Comparison of ENCODE assay signal across 9 cellular contexts in genomic region chr20:37347891-37348642, GRCh38. TPM values are rescaled to one million over a fixed set of nuclear protein-coding genes. Genes with fewer than 3 reads are reported as not detected.
A peak's percentile ranks its signal among the peaks of the same experiment; 100 is the strongest.
DNase-seq lines count a peak whose midpoint lies in the region; TF ChIP-seq lines count a peak whose summit lies in the region.
"Had no signal": no experiment of that assay in that cellular context is flagged by ENCODE, and none has a peak within 500 bp of the region (broad histone marks: within the 10 kb centered on the region; RNA-seq: fewer than 3 reads in every experiment).

No MANE protein-coding gene starts in this region.

- H3F3A ChIP-seq in neural progenitor cell (ENCODE audit: low read depth): peaks cover 29% of the 10 kb centered on the region

- H2AK5ac ChIP-seq in H9 (ENCODE audit: insufficient read length, low read length): no peak overlapping the region

- no peak overlapping the region for H2BK12ac ChIP-seq in H9 (ENCODE audit: insufficient read length, low read depth, low read length)

- no peak overlapping the region for H3K4me3 ChIP-seq in CD4-positive, alpha-beta memory T cell (ENCODE audit: low read length in 2 of 2)
- H3K4me3 ChIP-seq in neural progenitor cell: no peak overlapping the region
- H3K4me3 ChIP-seq: gastrocnemius medialis had no signal

- no peak overlapping the region for H2BK20ac ChIP-seq in H9 (ENCODE audit: low read depth, low read length, poor library complexity, severe bottlenecking)

- peaks cover 2 to 32% (median 9%) of the 10 kb centered on the region in 4 donors for H3K4me1 Mint-ChIP-seq in CD4-positive, alpha-beta memory T cell
- H3K4me1 Mint-ChIP-seq in H9 (peaks cover 26 to 34% of the 10 kb centered on the region in 2 experiments), chondrocyte (ENCODE audit: low read depth) (peaks cover 27% of the 10 kb centered on the region), neural progenitor cell (peaks cover 49% of the 10 kb centered on the region)

- no peak overlapping the region for H2BK15ac ChIP-seq in H9 (ENCODE audit: low read depth, low read length)

- H3K27ac Mint-ChIP-seq in CD4-positive, alpha-beta memory T cell: peak overlapping the region in 3 of 7 donors; percentile 40 to 86 (median 49)
- H3K27ac Mint-ChIP-seq in H9 (peak overlapping the region in 1 of 3 experiments; percentile 19; a peak in 3 of 7 replicates), chondrocyte (ENCODE audit: unreplicated experiment) (peak overlapping the region; percentile 39), neural progenitor cell (no peak overlapping the region)

- H3K9ac ChIP-seq in H9 (ENCODE audit: extremely low read depth, insufficient read length, low read length) (no peak overlapping the region), neural progenitor cell (no peak overlapping the region)

- H2BK5ac ChIP-seq in H9 (ENCODE audit: insufficient read length, low read length): no peak overlapping the region

- H3K27ac ChIP-seq in CD4-positive, alpha-beta memory T cell (ENCODE audit: low read depth, low read length): no peak overlapping the region
- H3K27ac ChIP-seq in H9 (ENCODE audit: insufficient read length, low read depth, low read length) (no peak overlapping the region), neural progenitor cell (no peak overlapping the region)
- H3K27ac ChIP-seq: gastrocnemius medialis had no signal

- H3K56ac ChIP-seq in H9 (ENCODE audit: insufficient read length, low read depth, low read length): no peak overlapping the region

- no peak overlapping the region for H3T11ph ChIP-seq in H9 (ENCODE audit: low read length)

- H4K5ac ChIP-seq in H9 (ENCODE audit: insufficient read length, low read depth, low read length): no peak overlapping the region

- H3K27me3 ChIP-seq in CD4-positive, alpha-beta memory T cell (ENCODE audit: insufficient read depth, low read length): no peaks in the 10 kb centered on the region
- H3K27me3 ChIP-seq in H9 (ENCODE audit: insufficient read depth, low read length): no peaks in the 10 kb centered on the region
- H3K27me3 ChIP-seq in neural progenitor cell: no peaks in the 10 kb centered on the region

- no peaks in the 10 kb centered on the region for H3K36me3 Mint-ChIP-seq in CD4-positive, alpha-beta memory T cell
- H3K36me3 Mint-ChIP-seq in H9 (ENCODE audit: insufficient read depth in 1 of 3, low read depth in 3 of 3) (peaks cover 2 to 24% (median 9%) of the 10 kb centered on the region in 3 experiments; a peak in 5 of 7 replicates), chondrocyte (ENCODE audit: low read depth) (no peaks in the 10 kb centered on the region), neural progenitor cell (peaks cover 15% of the 10 kb centered on the region)

- H3K4ac ChIP-seq in H9 (ENCODE audit: low read depth, low read length): no peak overlapping the region

- TF ChIP-seq CTCF in H9 (conservative IDR thresholded peaks at IDR 0.05) (no peak), chondrocyte (IDR thresholded peaks at IDR 0.05) (no peak), neural progenitor cell (IDR thresholded peaks at IDR 0.05) (no peak)

- POLR2A ChIA-PET in CD4-positive, alpha-beta memory T cell (lab: Charles Lee; ENCODE audit: partially characterized antibody): no interaction called here

- H3K79me1 ChIP-seq in H9 (ENCODE audit: insufficient read depth, low read depth, low read length, poor library complexity, severe bottlenecking): no peaks in the 10 kb centered on the region

- DNase-seq in CD4-positive, alpha-beta memory T cell: no peak
- no peak for DNase-seq in H9
- DNase-seq in chondrocyte (ENCODE audit: low spot score): peak; percentile 62
- DNase-seq in neural progenitor cell (ENCODE audit: low spot score): no peak
- DNase-seq in OCI-M1 (lab: John Stamatoyannopoulos, UW): no peak
- no peak for DNase-seq in DMS79 (lab: John Stamatoyannopoulos, UW)
- no peak for DNase-seq in effector CD8-positive, alpha-beta T cell (lab: John Stamatoyannopoulos, UW)
- no peak for DNase-seq in globus pallidus (ENCODE audit: low spot score)
- DNase-seq: gastrocnemius medialis had no signal

- CTCF ChIA-PET in CD4-positive, alpha-beta memory T cell (lab: Charles Lee; ENCODE audit: partially characterized antibody): no interaction called here

- H3K4me1 ChIP-seq in CD4-positive, alpha-beta memory T cell (ENCODE audit: insufficient read depth, low read length): peaks cover 6% of the 10 kb centered on the region
- peaks cover 2% of the 10 kb centered on the region; the same call in 1 of the 2 replicates for H3K4me1 ChIP-seq in H9 (ENCODE audit: insufficient read depth, low read length)
- H3K4me1 ChIP-seq in neural progenitor cell: peaks cover 9% of the 10 kb centered on the region
- H3K4me1 ChIP-seq: gastrocnemius medialis had no signal

- H3K23me2 ChIP-seq in H9 (ENCODE audit: insufficient read length, low read depth, low read length, poor library complexity, severe bottlenecking): peaks cover 4% of the 10 kb centered on the region

- H3K9me3 ChIP-seq in CD4-positive, alpha-beta memory T cell (ENCODE audit: control insufficient read depth in 1 of 2, low read length in 2 of 2): no peaks in the 10 kb centered on the region
- no peaks in the 10 kb centered on the region for H3K9me3 ChIP-seq in H9 (ENCODE audit: control insufficient read depth, low read depth, low read length)
- no peaks in the 10 kb centered on the region for H3K9me3 ChIP-seq in neural progenitor cell (ENCODE audit: low read depth)
- H3K9me3 ChIP-seq: gastrocnemius medialis had no signal

- no peak overlapping the region for H4K91ac ChIP-seq in H9 (ENCODE audit: insufficient read length, low read depth, low read length)

- no peak overlapping the region for H3K23ac ChIP-seq in H9 (ENCODE audit: insufficient read length, low read depth, low read length)

- H3K36me3 ChIP-seq in CD4-positive, alpha-beta memory T cell (ENCODE audit: insufficient read depth, low read length): no peaks in the 10 kb centered on the region
- no peaks in the 10 kb centered on the region for H3K36me3 ChIP-seq in neural progenitor cell
- H3K36me3 ChIP-seq: gastrocnemius medialis had no signal

- no peak overlapping the region for H3K4me2 ChIP-seq in H9 (ENCODE audit: insufficient read depth, insufficient read length, low read length)
- no peak overlapping the region for H3K4me2 ChIP-seq in neural progenitor cell

- no peak overlapping the region for H3K14ac ChIP-seq in H9 (ENCODE audit: insufficient read depth, low read length)

- H3K18ac ChIP-seq in H9 (ENCODE audit: insufficient read length, low read depth, low read length): no peak overlapping the region

- H3K79me2 ChIP-seq in H9 (ENCODE audit: insufficient read depth, low read length) (peaks cover 2% of the 10 kb centered on the region; the same call in 1 of the 2 replicates), neural progenitor cell (ENCODE audit: low read depth) (peaks cover 75% of the 10 kb centered on the region)

- WGBS in H9 (ENCODE audit: extremely low coverage, insufficient read length, low lambda C conversion rate): no CpG with 5 or more reads among the region's 11 CpGs

- H3K27me3 Mint-ChIP-seq in CD4-positive, alpha-beta memory T cell: no peaks in the 10 kb centered on the region
- no peaks in the 10 kb centered on the region for H3K27me3 Mint-ChIP-seq in H9 (ENCODE audit: low read depth)
- H3K27me3 Mint-ChIP-seq in chondrocyte (ENCODE audit: low read depth): no peaks in the 10 kb centered on the region
- H3K27me3 Mint-ChIP-seq in neural progenitor cell (ENCODE audit: insufficient read depth, low read depth): peaks cover 3% of the 10 kb centered on the region

- H4K20me1 ChIP-seq in H9 (ENCODE audit: control insufficient read depth, insufficient read depth, insufficient read length) (no peaks in the 10 kb centered on the region), neural progenitor cell (ENCODE audit: low read depth) (peaks cover 62% of the 10 kb centered on the region)

- H4K8ac ChIP-seq in H9 (replicated peaks; ENCODE audit: insufficient read length, low read depth, low read length): no peak overlapping the region

- intact Hi-C loops in CD4-positive, alpha-beta memory T cell (cut with micrococcal nuclease): no loop called here

- H2BK120ac ChIP-seq in H9 (ENCODE audit: low read depth, low read length, poor library complexity, severe bottlenecking): no peak overlapping the region

- peak overlapping the region in 6 of 8 donors; percentile 24 to 69 (median 62) for H3K4me3 Mint-ChIP-seq in CD4-positive, alpha-beta memory T cell
- H3K4me3 Mint-ChIP-seq in H9: peak overlapping the region; percentile 51 to 61; a peak in 3 of 5 replicates
- no peak overlapping the region for H3K4me3 Mint-ChIP-seq in chondrocyte (ENCODE audit: unreplicated experiment)
- peak overlapping the region; percentile 81 for H3K4me3 Mint-ChIP-seq in neural progenitor cell

- H2AFZ ChIP-seq in H9 (ENCODE audit: low read length) (no peak overlapping the region), neural progenitor cell (replicated peaks) (no peak overlapping the region)

- no peaks in the 10 kb centered on the region for H3K9me3 Mint-ChIP-seq in CD4-positive, alpha-beta memory T cell
- H3K9me3 Mint-ChIP-seq in H9: no peaks in the 10 kb centered on the region; a peak in 1 of 5 replicates
- H3K9me3 Mint-ChIP-seq in chondrocyte (ENCODE audit: low read depth): no peaks in the 10 kb centered on the region
- no peaks in the 10 kb centered on the region for H3K9me3 Mint-ChIP-seq in neural progenitor cell

RNA-seq across cellular contexts. Expression of gene SRC, which starts 2.1 kb away (rescaled TPM):
- 1 to 10 TPM; 4.1 to 4.5 TPM for total RNA-seq in CD4-positive, alpha-beta memory T cell
- under 1 TPM; 0.32 to 0.50 TPM for polyA plus RNA-seq in CD4-positive, alpha-beta memory T cell
- total RNA-seq in H9 (2021) (37.5 and 44.5 TPM in 2 replicates), chondrocyte (16.0 to 25.7 TPM (median 25.1 TPM) in 3 replicates), neural progenitor cell (ENCODE audit: low replicate concordance) (15.4 and 47.4 TPM in 2 replicates)

RNA-seq across cellular contexts. Expression of gene MANBAL, which starts 58.6 kb away (rescaled TPM):
- total RNA-seq in CD4-positive, alpha-beta memory T cell: 10 to 100 TPM; 11.1 to 11.9 TPM
- polyA plus RNA-seq in CD4-positive, alpha-beta memory T cell: 10 to 100 TPM; 18.6 to 25.3 TPM
- total RNA-seq in H9 (2021) (40.3 and 40.7 TPM in 2 replicates), chondrocyte (30.9 to 34.1 TPM (median 32.5 TPM) in 3 replicates), neural progenitor cell (ENCODE audit: low replicate concordance) (32.7 and 44.8 TPM in 2 replicates)
